Comparison of ENCODE assay signal across 9 cellular contexts in the genomic region with DNA sequence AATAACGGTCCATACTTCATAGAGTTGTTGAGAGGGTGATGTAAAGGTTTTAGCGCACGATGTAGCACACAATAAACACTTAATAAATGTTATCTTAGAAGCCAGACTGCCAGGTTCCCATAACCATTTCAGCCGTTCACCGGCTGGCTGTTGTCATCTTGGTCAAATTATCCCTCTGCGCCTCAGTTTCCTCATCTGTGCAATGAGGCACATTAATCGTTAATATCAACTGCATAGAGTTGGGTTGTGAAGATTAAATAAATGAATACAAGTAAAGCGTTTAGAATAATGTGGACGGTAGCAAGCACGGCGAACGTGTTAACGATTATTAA. TPM values are rescaled to one million over a fixed set of nuclear protein-coding genes. Genes with fewer than 3 reads are reported as not detected.
A peak's percentile ranks its signal among the peaks of the same experiment; 100 is the strongest.
DNase-seq lines count a peak whose midpoint lies in the region; ATAC-seq, FAIRE-seq and TF ChIP-seq lines count a peak whose summit lies in the region.
"Had no signal": no experiment of that assay in that cellular context is flagged by ENCODE, and none has a peak within 500 bp of the region (broad histone marks: within the 10 kb centered on the region; RNA-seq: fewer than 3 reads in every experiment).

No MANE protein-coding gene starts in this region.

- H3K36me3 Mint-ChIP-seq in activated naive CD4-positive, alpha-beta T cell treated with anti-CD3 and anti-CD28 coated beads, Interleukin-2, amount 50 U/mL, for 24 hours: peaks cover 14% of the 10 kb centered on the region

- H3K27me3 ChIP-seq in body of pancreas (no peaks in the 10 kb centered on the region), mesendoderm (ENCODE audit: insufficient read depth, low read length, poor library complexity) (no peaks in the 10 kb centered on the region)

- no peak overlapping the region for H3K23ac ChIP-seq in mesendoderm (ENCODE audit: low read length)

- H3K4me1 ChIP-seq in body of pancreas (peaks cover 46% of the 10 kb centered on the region), mesendoderm (ENCODE audit: control insufficient read depth, low read depth, low read length) (no peaks in the 10 kb centered on the region)

- H2BK5ac ChIP-seq in mesendoderm (ENCODE audit: low read length): peak overlapping the region; percentile 50

- no peaks in the 10 kb centered on the region for H3K27me3 Mint-ChIP-seq in activated naive CD4-positive, alpha-beta T cell treated with anti-CD3 and anti-CD28 coated beads, Interleukin-2, amount 50 U/mL, for 24 hours

- 10% methylated on average over 13 of the region's 13 CpGs for WGBS in body of pancreas, 2 donors
- no CpG with 5 or more reads among the region's 13 CpGs for WGBS in mesendoderm (ENCODE audit: extremely low coverage, insufficient coverage, low lambda C conversion rate)

- TF ChIP-seq CTCF in body of pancreas (IDR thresholded peaks at IDR 0.05): no peak

- peak overlapping the region; percentile 84 for H3K27ac Mint-ChIP-seq in activated naive CD4-positive, alpha-beta T cell treated with anti-CD3 and anti-CD28 coated beads, Interleukin-2, amount 50 U/mL, for 24 hours

- ATAC-seq in body of pancreas (no peak), GM19351 (IDR thresholded peaks at IDR 0.05; ENCODE audit: unreplicated experiment) (no peak)

- peak overlapping the region; percentile 39 for H3K4ac ChIP-seq in mesendoderm (ENCODE audit: low read depth, low read length)

- peaks cover 46% of the 10 kb centered on the region for H3K4me1 Mint-ChIP-seq in activated naive CD4-positive, alpha-beta T cell treated with anti-CD3 and anti-CD28 coated beads, Interleukin-2, amount 50 U/mL, for 24 hours

- peak overlapping the region; percentile 73 for H3K9ac ChIP-seq in mesendoderm (ENCODE audit: low read length)

- H3K36me3 ChIP-seq in body of pancreas (replicated peaks in 1 of 2; ENCODE audit: insufficient read depth in 1 of 2, low read depth in 2 of 2): no peaks in the 10 kb centered on the region
- H3K36me3 ChIP-seq in mesendoderm (ENCODE audit: control insufficient read depth, insufficient read depth, low read length): no peaks in the 10 kb centered on the region

- no peak overlapping the region for H2BK120ac ChIP-seq in mesendoderm (ENCODE audit: low read depth, low read length)

- no peak overlapping the region for H2AK5ac ChIP-seq in mesendoderm (ENCODE audit: low read length)

- intact Hi-C loops in body of pancreas (cut with DNase I): loop anchor here (10.0 kb wide), 1 partner anchor 347 kb away; a partner anchor contains a TSS

- no peak for DNase-seq in activated naive CD4-positive, alpha-beta T cell treated with Interleukin-2 at 50 U/mL for 16 hours
- DNase-seq in body of pancreas: no peak
- no peak for DNase-seq in mesendoderm
- no peak for DNase-seq in urothelium cell line (ENCODE audit: low spot score)
- no peak for DNase-seq in dedifferentiated amniotic fluid mesenchymal stem cell (ENCODE audit: extremely low spot score)
- DNase-seq in HuH-7.5 (ENCODE audit: low spot score): no peak

- peak overlapping the region; percentile 46 for H2BK15ac ChIP-seq in mesendoderm (replicated peaks; ENCODE audit: low read depth)

- H3K4me3 Mint-ChIP-seq in activated naive CD4-positive, alpha-beta T cell treated with anti-CD3 and anti-CD28 coated beads, Interleukin-2, amount 50 U/mL, for 24 hours: peak overlapping the region; percentile 90

- H3K4me2 ChIP-seq in mesendoderm (ENCODE audit: low read length): peak overlapping the region; percentile 64

- H4K5ac ChIP-seq in mesendoderm (ENCODE audit: low read length): peak overlapping the region; percentile 26

- peaks cover 40% of the 10 kb centered on the region for H3K79me2 ChIP-seq in mesendoderm (ENCODE audit: control insufficient read depth, insufficient read depth, low read length)

- peaks cover 23% of the 10 kb centered on the region for H3K79me1 ChIP-seq in mesendoderm (ENCODE audit: low read length)

- no peak overlapping the region for H4K8ac ChIP-seq in mesendoderm (ENCODE audit: low read depth, low read length)

- peak overlapping the region in 1 of 2 donors; percentile 100 for H3K4me3 ChIP-seq in body of pancreas
- peak overlapping the region; percentile 33 for H3K4me3 ChIP-seq in mesendoderm (ENCODE audit: low read length)

- H3K18ac ChIP-seq in mesendoderm (ENCODE audit: low read length): peak overlapping the region; percentile 32

- H3K56ac ChIP-seq in mesendoderm (ENCODE audit: low read length): peak overlapping the region; percentile 85

- TF ChIP-seq POLR2A in body of pancreas (IDR thresholded peaks at IDR 0.05): no peak

- no peaks in the 10 kb centered on the region for H3K9me3 Mint-ChIP-seq in activated naive CD4-positive, alpha-beta T cell treated with anti-CD3 and anti-CD28 coated beads, Interleukin-2, amount 50 U/mL, for 24 hours

- FAIRE-seq in urothelium cell line (lab: Jason Lieb, UNC): peak; percentile 17
- FAIRE-seq: islet of Langerhans had no signal

- H3K9me3 ChIP-seq in body of pancreas: no peaks in the 10 kb centered on the region

- H3K27ac ChIP-seq in body of pancreas: peak overlapping the region; percentile 16 to 90 (median 61)
- H3K27ac ChIP-seq in mesendoderm (ENCODE audit: low read depth, low read length): no peak overlapping the region

RNA-seq across cellular contexts. Expression of a gene that starts 0.4 kb away (rescaled TPM):
- 10 to 100 TPM; 32.9 to 53.1 TPM for total RNA-seq in body of pancreas
- 82.3 TPM for polyA plus RNA-seq in mesendoderm (2013, experiment 1 of 2)
- polyA plus RNA-seq in mesendoderm (2013, experiment 2 of 2): 83.2 TPM
